ENCODE assay signal across 8 cellular contexts in genomic region chr11:66956689-66957290, GRCh38. TPM values are rescaled to one million over a fixed set of nuclear protein-coding genes. Genes with fewer than 3 reads are reported as not detected.
DNase-seq lines count a peak whose midpoint lies in the region; ATAC-seq and TF ChIP-seq lines count a peak whose summit lies in the region.

No MANE protein-coding gene starts in this region.

- H3K9ac ChIP-seq in mesendoderm (ENCODE audit: low read length), result peak overlapping the region; percentile 17

- H3K4ac ChIP-seq in mesendoderm (ENCODE audit: low read depth, low read length), result no peak overlapping the region

- H2BK15ac ChIP-seq in mesendoderm (replicated peaks; ENCODE audit: low read depth), result no peak overlapping the region

- ATAC-seq in GM19397 (IDR thresholded peaks at IDR 0.05; ENCODE audit: unreplicated experiment) (no peak), GM21360 (IDR thresholded peaks at IDR 0.05; ENCODE audit: unreplicated experiment) (no peak)

- H2AK5ac ChIP-seq in mesendoderm (ENCODE audit: low read length), result no peak overlapping the region

- H3K4me2 ChIP-seq in mesendoderm (ENCODE audit: low read length), result no peak overlapping the region

- peak overlapping the region; percentile 86 for H3K56ac ChIP-seq in mesendoderm (ENCODE audit: low read length)

- no peak overlapping the region for H4K8ac ChIP-seq in mesendoderm (ENCODE audit: low read depth, low read length)

- no peak overlapping the region for H4K5ac ChIP-seq in mesendoderm (ENCODE audit: low read length)

- no peaks in the 10 kb centered on the region for H3K36me3 ChIP-seq in BJ (ENCODE audit: control insufficient read depth, insufficient read depth, low read length)
- H3K36me3 ChIP-seq in breast epithelium, result no peaks in the 10 kb centered on the region
- no peaks in the 10 kb centered on the region for H3K36me3 ChIP-seq in mesendoderm (ENCODE audit: control insufficient read depth, insufficient read depth, low read length)

- CTCF ChIA-PET in BJ (lab: Yijun Ruan, JAX), result interaction anchor here (0.6 to 1.3 kb wide), 4 partner anchors 19 to 626 kb away, joined by 3 to 4 read pairs (median 3); no protein-coding TSS in a partner anchor

- WGBS in mesendoderm (ENCODE audit: extremely low coverage, insufficient coverage, low lambda C conversion rate), result no CpG with 5 or more reads among the region's 7 CpGs

- H3K4me1 ChIP-seq in breast epithelium (peaks cover 0 to 11% of the 10 kb centered on the region in 2 donors), mesendoderm (ENCODE audit: control insufficient read depth, low read depth, low read length) (peaks cover 9% of the 10 kb centered on the region)

- no peak overlapping the region for H3K4me3 ChIP-seq in BJ (ENCODE audit: low read depth, low read length)
- peak overlapping the region in 2 of 3 donors; percentile 73 to 81 for H3K4me3 ChIP-seq in breast epithelium
- no peak overlapping the region for H3K4me3 ChIP-seq in mesendoderm (ENCODE audit: low read length)

- intact Hi-C loops in breast epithelium (cut with DNase I; ENCODE audit: low total_unique reads), result no loop called here

- no peaks in the 10 kb centered on the region for H3K79me1 ChIP-seq in mesendoderm (ENCODE audit: low read length)

- H3K23ac ChIP-seq in mesendoderm (ENCODE audit: low read length), result no peak overlapping the region

- no peak overlapping the region for H3K18ac ChIP-seq in mesendoderm (ENCODE audit: low read length)

- H3K9me3 ChIP-seq in breast epithelium, result no peaks in the 10 kb centered on the region

- H3K27me3 ChIP-seq in BJ (ENCODE audit: control insufficient read depth, insufficient read depth, low read length) (no peaks in the 10 kb centered on the region), breast epithelium (no peaks in the 10 kb centered on the region), mesendoderm (ENCODE audit: insufficient read depth, low read length, poor library complexity) (no peaks in the 10 kb centered on the region)

- TF ChIP-seq CTCF in BJ (IDR thresholded peaks at IDR 0.05; ENCODE audit: insufficient read depth, low read depth, low read length), result peak; percentile 46
- TF ChIP-seq CTCF in breast epithelium (IDR thresholded peaks at IDR 0.05), result peak in 2 of 3 donors; percentile 14 to 32

- no peak overlapping the region for H2BK120ac ChIP-seq in mesendoderm (ENCODE audit: low read depth, low read length)

- POLR2A ChIA-PET in BJ (lab: Charles Lee), result no interaction called here

- H3K27ac ChIP-seq in breast epithelium (peak overlapping the region; percentile 73 to 77), mesendoderm (ENCODE audit: low read depth, low read length) (no peak overlapping the region)

- DNase-seq in BJ (ENCODE audit: low read depth) (no peak), M059J (ENCODE audit: low read depth) (peak; percentile 37), breast epithelium (ENCODE audit: low spot score in 2 of 2) (peak in 1 of 2 donors; percentile 56), mesendoderm (peak; percentile 90)
- no peak for DNase-seq in activated effector memory CD4-positive, alpha-beta T cell treated with anti-CD3 and anti-CD28 coated beads, Interleukin-2, amount 50 U/mL, for 16 hours
- no peak for DNase-seq in activated CD8-positive, alpha-beta memory T cell treated with anti-CD3 and anti-CD28 coated beads for 24 hours

- no peak overlapping the region for H2BK5ac ChIP-seq in mesendoderm (ENCODE audit: low read length)

- no peak for TF ChIP-seq POLR2A in breast epithelium (IDR thresholded peaks at IDR 0.05)

- H3K79me2 ChIP-seq in mesendoderm (ENCODE audit: control insufficient read depth, insufficient read depth, low read length), result no peaks in the 10 kb centered on the region

RNA-seq across cellular contexts. Expression of gene PC, which starts 1.4 kb away (rescaled TPM):
- 6.4 and 14.3 TPM in 2 replicates for polyA plus RNA-seq in BJ (2011; rRNA removed)
- 11.7 and 14.8 TPM in 2 replicates for polyA minus RNA-seq in BJ (2011; rRNA and poly(A)+ RNA removed)
- total RNA-seq in M059J (2014; rRNA removed; shearing (Covaris generic)), result 19.2 and 37.1 TPM in 2 replicates
- 100 to 1,000 TPM in 1 of 3 donors, 10 to 100 TPM in 2; 35.4 to 137 (median 50.2) TPM for total RNA-seq in breast epithelium
- 4.0 TPM for polyA plus RNA-seq in mesendoderm (2013, experiment 1 of 2)
- polyA plus RNA-seq in mesendoderm (2013, experiment 2 of 2), result 3.8 TPM

RNA-seq across cellular contexts. Expression of gene C11orf86, which starts 18.3 kb away (rescaled TPM):
- 0.15 TPM in 1 of 2 replicates, not detected in the other for polyA plus RNA-seq in BJ (2011; rRNA removed)
- polyA minus RNA-seq in BJ (2011; rRNA and poly(A)+ RNA removed), result not detected in 2 replicates
- total RNA-seq in M059J (2014; rRNA removed; shearing (Covaris generic)), result not detected in 2 replicates
- total RNA-seq in breast epithelium, result not detected
- polyA plus RNA-seq in mesendoderm (2013, experiment 1 of 2), result 0.10 TPM
- polyA plus RNA-seq in mesendoderm (2013, experiment 2 of 2), result 0.10 TPM

Comparison
In these comparisons a context has a peak if more than half of its experiments do, and no peak if none do; other contexts are left out.
1. DNase-seq: peak in M059J (single experiment) and mesendoderm (single experiment); none in BJ (single experiment), activated effector memory CD4-positive, alpha-beta T cell treated with anti-CD3 and anti-CD28 coated beads, Interleukin-2, amount 50 U/mL, for 16 hours (single experiment) and activated CD8-positive, alpha-beta memory T cell treated with anti-CD3 and anti-CD28 coated beads for 24 hours (single experiment).
2. H3K4me3 ChIP-seq: peak in breast epithelium (2 of 3); none in BJ (single experiment) and mesendoderm (single experiment).